ENCODE assay signal across 1 cellular context in the genomic region with DNA sequence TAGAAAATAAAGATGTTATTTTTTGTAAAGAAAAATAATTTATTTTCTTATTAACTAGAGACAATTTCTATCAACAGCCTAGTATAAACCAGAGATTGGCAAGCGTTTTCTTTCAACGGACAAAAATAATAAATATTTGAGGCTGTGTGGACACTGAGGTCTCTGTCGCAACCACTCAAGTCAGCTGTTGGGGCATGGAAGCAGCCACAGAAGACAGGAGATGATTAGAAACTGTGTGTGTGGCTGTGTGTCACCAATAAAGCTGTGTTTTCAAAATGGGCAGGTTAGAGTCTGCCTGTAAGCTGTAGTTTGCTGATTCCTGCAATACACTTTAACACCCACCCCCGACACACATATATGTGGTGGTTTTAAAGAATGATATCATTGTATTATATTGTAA.
TF ChIP-seq lines count a peak whose summit lies in the region.

No MANE protein-coding gene starts in this region.

TF ChIP-seq in liver, 16 proteins besides CTCF, POLR2A, EP300 and RAD21 (continued from another document):
- TF ChIP-seq REST (IDR thresholded peaks at IDR 0.05) (no peak), SP1 (IDR thresholded peaks at IDR 0.05) (peak; percentile 54), NR2F2 (IDR thresholded peaks at IDR 0.05) (no peak)
- TF ChIP-seq, protein P1, sequence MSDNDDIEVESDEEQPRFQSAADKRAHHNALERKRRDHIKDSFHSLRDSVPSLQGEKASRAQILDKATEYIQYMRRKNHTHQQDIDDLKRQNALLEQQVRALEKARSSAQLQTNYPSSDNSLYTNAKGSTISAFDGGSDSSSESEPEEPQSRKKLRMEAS (IDR thresholded peaks at IDR 0.05) = no peak
